8 cellular contexts compared by ENCODE assay signal in the genomic region with DNA sequence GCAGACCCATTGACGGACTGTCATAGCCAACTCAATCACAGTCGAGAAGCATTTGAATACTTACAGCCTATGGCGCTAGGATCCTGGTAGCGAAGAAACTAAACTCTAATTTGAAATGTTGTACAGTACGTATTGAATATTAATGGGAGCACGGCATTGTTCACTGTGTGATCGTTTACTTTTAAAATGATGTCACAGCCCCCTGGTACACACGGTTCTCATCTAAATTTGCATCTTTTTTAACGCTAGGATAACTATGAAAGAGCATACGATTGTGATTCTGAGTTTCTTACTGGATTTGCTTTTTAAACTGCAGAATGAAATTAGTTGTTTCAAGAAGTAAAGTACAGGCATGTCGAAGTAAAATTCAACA. TPM values are rescaled to one million over a fixed set of nuclear protein-coding genes. Genes with fewer than 3 reads are reported as not detected.
DNase-seq lines count a peak whose midpoint lies in the region; ATAC-seq, FAIRE-seq and TF ChIP-seq lines count a peak whose summit lies in the region.

No MANE protein-coding gene starts in this region.

- H3K27ac ChIP-seq in BLaER1 = peak overlapping the region; percentile 94
- peak overlapping the region; percentile 96 for H3K27ac ChIP-seq in suprapubic skin

- TF ChIP-seq POLR2A in suprapubic skin (IDR thresholded peaks at IDR 0.05) = no peak

- H3K36me3 Mint-ChIP-seq in activated CD4-positive, alpha-beta memory T cell treated with anti-CD3 and anti-CD28 coated beads for 36 hours = peaks cover 5% of the 10 kb centered on the region

- peak overlapping the region; percentile 89 for H3K4me2 ChIP-seq in BLaER1

- peak overlapping the region; percentile 89 for H3K27ac Mint-ChIP-seq in activated CD4-positive, alpha-beta memory T cell treated with anti-CD3 and anti-CD28 coated beads for 36 hours

- H3K4me3 Mint-ChIP-seq in activated CD4-positive, alpha-beta memory T cell treated with anti-CD3 and anti-CD28 coated beads for 36 hours = peak overlapping the region; percentile 91

- TF ChIP-seq CTCF in suprapubic skin (IDR thresholded peaks at IDR 0.05) (no peak), D721Med (IDR thresholded peaks at IDR 0.05; ENCODE audit: insufficient read depth, missing control alignments) (no peak)

- H3K9ac ChIP-seq in BLaER1 = no peak overlapping the region; the same call in 1 of the 2 replicates

- WGBS in suprapubic skin = 80% methylated on average over 11 of the region's 11 CpGs

- POLR2A ChIA-PET in activated CD4-positive, alpha-beta memory T cell treated with anti-CD3 and anti-CD28 coated beads for 36 hours (lab: Charles Lee) = interaction anchor here (1.2 kb wide), 1 partner anchor 9 kb away, joined by 4 read pairs; no protein-coding TSS in a partner anchor

- no peak for TF ChIP-seq EP300 in suprapubic skin (IDR thresholded peaks at IDR 0.05)

- ATAC-seq in GM21717 (IDR thresholded peaks at IDR 0.05; ENCODE audit: unreplicated experiment) = peak; percentile 17
- no peak for ATAC-seq in HG03108 (IDR thresholded peaks at IDR 0.05; ENCODE audit: unreplicated experiment)
- no peak for ATAC-seq in GM18858 (IDR thresholded peaks at IDR 0.05; ENCODE audit: unreplicated experiment)

- intact Hi-C loops in activated CD4-positive, alpha-beta memory T cell treated with anti-CD3 and anti-CD28 coated beads for 36 hours (cut with micrococcal nuclease) = loop anchor here (1.0 to 10.0 kb wide), 3 partner anchors 74 to 199 kb away; a partner anchor contains a TSS

- H3K4me3 ChIP-seq in BLaER1 = peak overlapping the region; percentile 85
- H3K4me3 ChIP-seq in iPS-18c (ENCODE audit: insufficient read depth, low read depth, low read length) = peak overlapping the region; percentile 74; the same call in 1 of the 2 replicates
- peak overlapping the region; percentile 75 for H3K4me3 ChIP-seq in suprapubic skin

- H3K9me3 Mint-ChIP-seq in activated CD4-positive, alpha-beta memory T cell treated with anti-CD3 and anti-CD28 coated beads for 36 hours = no peaks in the 10 kb centered on the region

- H3K27me3 ChIP-seq in BLaER1 (no peaks in the 10 kb centered on the region), suprapubic skin (no peaks in the 10 kb centered on the region)

- H3K4me1 Mint-ChIP-seq in activated CD4-positive, alpha-beta memory T cell treated with anti-CD3 and anti-CD28 coated beads for 36 hours (ENCODE audit: low read depth) = peaks cover 36% of the 10 kb centered on the region

- H4K20me1 ChIP-seq in BLaER1 = 0 out of 2 replicates have a peak, but pooled peaks cover 6% of the 10 kb centered on the region

- H3K4me1 ChIP-seq in BLaER1 = peaks cover 33% of the 10 kb centered on the region
- H3K4me1 ChIP-seq in suprapubic skin = peaks cover 35% of the 10 kb centered on the region

- no peak for DNase-seq in activated CD4-positive, alpha-beta memory T cell treated with anti-CD3 and anti-CD28 coated beads for 36 hours
- DNase-seq in suprapubic skin (ENCODE audit: low spot score in 2 of 2) (no peak), D721Med (ENCODE audit: insufficient read length, low spot score) (no peak)

- no peak for FAIRE-seq in D721Med (lab: Jason Lieb, UNC)

- CTCF ChIA-PET in activated CD4-positive, alpha-beta memory T cell treated with anti-CD3 and anti-CD28 coated beads for 36 hours (lab: Charles Lee) = no interaction called here

- H3K36me3 ChIP-seq in BLaER1 (no peaks in the 10 kb centered on the region), suprapubic skin (no peaks in the 10 kb centered on the region)

- H3K27me3 Mint-ChIP-seq in activated CD4-positive, alpha-beta memory T cell treated with anti-CD3 and anti-CD28 coated beads for 36 hours = no peaks in the 10 kb centered on the region

- H3K9me3 ChIP-seq in BLaER1 (no peaks in the 10 kb centered on the region), iPS-18c (ENCODE audit: control insufficient read depth, insufficient read depth, low read length) (no peaks in the 10 kb centered on the region), suprapubic skin (no peaks in the 10 kb centered on the region)

RNA-seq across cellular contexts. Expression of a gene that starts 0.9 kb away (rescaled TPM):
- 1 to 10 TPM; 8.4 to 9.3 TPM for total RNA-seq in activated CD4-positive, alpha-beta memory T cell treated with anti-CD3 and anti-CD28 coated beads for 36 hours
- 10 to 100 TPM in 2 of 4 donors, 1 to 10 TPM in 2; 6.1 to 24.3 (median 10.0) TPM for total RNA-seq in suprapubic skin
